In genomic region chr12:15608406-15608805, GRCh38 we compare ENCODE assay signal across 35 cellular contexts.
DNase-seq lines count a peak whose midpoint lies in the region; FAIRE-seq and TF ChIP-seq lines count a peak whose summit lies in the region.
"Had no signal": no experiment of that assay in that cellular context is flagged by ENCODE, and none has a peak within 500 bp of the region (broad histone marks: within the 10 kb centered on the region; RNA-seq: fewer than 3 reads in every experiment).

No MANE protein-coding gene starts in this region.

- H3K4me2 ChIP-seq in Loucy (ENCODE audit: low read depth, low read length, poor library complexity, severe bottlenecking): no peak overlapping the region
- H3K4me2 ChIP-seq: A549; BLaER1; BLaER1 treated with 17β-estradiol and CSF1 and Interleukin-3, amounts not matched to agents 10 nM and 100 nM had no signal

- 0 out of 2 replicates have a peak overlapping the region, but pooled peaks have one; percentile 10 for H2AFZ ChIP-seq in Loucy (ENCODE audit: low read length)

- TF ChIP-seq CTCF in Loucy (conservative IDR thresholded peaks at IDR 0.05; ENCODE audit: low read length): no peak
- TF ChIP-seq CTCF in prostate gland (IDR thresholded peaks at IDR 0.05): no peak

- H3K4me3 Mint-ChIP-seq in activated T-helper 1 cell treated with anti-CD3 and anti-CD28 coated beads, Interleukin-12 subunit alpha, Interleukin-12 subunit beta, Interleukin-2, Interleukin-4 antibody, amounts not matched to agents 30 ng/mL and 10 ng/mL and 1 ng/mL, durations not matched to agents 14 hours and 24 hours and 36 hours: no peak overlapping the region
- H3K4me3 Mint-ChIP-seq: B cell; CD14-positive monocyte; CD4-positive, alpha-beta memory T cell; CD4-positive, alpha-beta T cell; CD4-positive, CD25-positive, alpha-beta regulatory T cell; CD8-positive, alpha-beta memory T cell; CD8-positive, alpha-beta T cell had no signal

- H3K36me3 ChIP-seq in Loucy (ENCODE audit: insufficient read depth, low read length) (no peaks in the 10 kb centered on the region), SJCRH30 (no peaks in the 10 kb centered on the region), prostate gland (no peaks in the 10 kb centered on the region)
- H3K36me3 ChIP-seq: BE2C; BLaER1; BLaER1 treated with 17β-estradiol and CSF1 and Interleukin-3, amounts not matched to agents 10 nM and 100 nM had no signal

- H3K4me1 ChIP-seq in Loucy (ENCODE audit: insufficient read depth, low read length, poor library complexity, severe bottlenecking) (no peaks in the 10 kb centered on the region), SJCRH30 (peaks cover 25% of the 10 kb centered on the region), prostate gland (replicated peaks) (no peaks in the 10 kb centered on the region)
- H3K4me1 ChIP-seq: A549, BE2C, Caco-2 had no signal

- H3K27ac Mint-ChIP-seq in activated T-helper 1 cell treated with anti-CD3 and anti-CD28 coated beads, Interleukin-12 subunit alpha, Interleukin-12 subunit beta, Interleukin-2, Interleukin-4 antibody, amounts not matched to agents 30 ng/mL and 10 ng/mL and 1 ng/mL, durations not matched to agents 14 hours and 24 hours and 36 hours: no peak overlapping the region
- H3K27ac Mint-ChIP-seq: B cell; CD14-positive monocyte; CD4-positive, alpha-beta memory T cell; CD4-positive, alpha-beta T cell; CD4-positive, CD25-positive, alpha-beta regulatory T cell; CD8-positive, alpha-beta memory T cell; CD8-positive, alpha-beta T cell had no signal

- H3K36me3 Mint-ChIP-seq in activated T-helper 1 cell treated with anti-CD3 and anti-CD28 coated beads, Interleukin-12 subunit alpha, Interleukin-12 subunit beta, Interleukin-2, Interleukin-4 antibody, amounts not matched to agents 30 ng/mL and 10 ng/mL and 1 ng/mL, durations not matched to agents 14 hours and 24 hours and 36 hours (ENCODE audit: low read depth): no peaks in the 10 kb centered on the region
- H3K36me3 Mint-ChIP-seq: CD14-positive monocyte; CD4-positive, alpha-beta memory T cell; CD4-positive, CD25-positive, alpha-beta regulatory T cell; CD8-positive, alpha-beta T cell had no signal

- H3K79me2 ChIP-seq in Loucy (ENCODE audit: insufficient read depth, low read length): no peaks in the 10 kb centered on the region

- H3K27me3 Mint-ChIP-seq in activated T-helper 1 cell treated with anti-CD3 and anti-CD28 coated beads, Interleukin-12 subunit alpha, Interleukin-12 subunit beta, Interleukin-2, Interleukin-4 antibody, amounts not matched to agents 30 ng/mL and 10 ng/mL and 1 ng/mL, durations not matched to agents 14 hours and 24 hours and 36 hours (ENCODE audit: insufficient read depth): no peaks in the 10 kb centered on the region
- H3K27me3 Mint-ChIP-seq: CD4-positive, alpha-beta T cell; CD4-positive, CD25-positive, alpha-beta regulatory T cell had no signal

- 57% methylated on average over 1 of the region's 1 CpG for WGBS in prostate gland

- no peak overlapping the region for H3K9ac ChIP-seq in Loucy (ENCODE audit: low read depth, low read length, poor library complexity, severe bottlenecking)
- H3K9ac ChIP-seq: BLaER1; BLaER1 treated with 17β-estradiol and CSF1 and Interleukin-3, amounts not matched to agents 10 nM and 100 nM had no signal

- no peak for TF ChIP-seq POLR2A in prostate gland (IDR thresholded peaks at IDR 0.05)

- H3K27ac ChIP-seq in SJCRH30: peak overlapping the region; percentile 39; the same call in 1 of the 2 replicates
- H3K27ac ChIP-seq in prostate gland: no peak overlapping the region
- H3K27ac ChIP-seq: 22Rv1; A549; BLaER1; BLaER1 treated with 17β-estradiol and CSF1 and Interleukin-3, amounts not matched to agents 10 nM and 100 nM; C4-2B had no signal

- H3F3A ChIP-seq in Loucy (ENCODE audit: low read depth): no peaks in the 10 kb centered on the region

- H3K9me3 Mint-ChIP-seq in activated T-helper 1 cell treated with anti-CD3 and anti-CD28 coated beads, Interleukin-12 subunit alpha, Interleukin-12 subunit beta, Interleukin-2, Interleukin-4 antibody, amounts not matched to agents 30 ng/mL and 10 ng/mL and 1 ng/mL, durations not matched to agents 14 hours and 24 hours and 36 hours: peaks cover 4% of the 10 kb centered on the region

- no peaks in the 10 kb centered on the region for H3K4me1 Mint-ChIP-seq in activated T-helper 1 cell treated with anti-CD3 and anti-CD28 coated beads, Interleukin-12 subunit alpha, Interleukin-12 subunit beta, Interleukin-2, Interleukin-4 antibody, amounts not matched to agents 30 ng/mL and 10 ng/mL and 1 ng/mL, durations not matched to agents 14 hours and 24 hours and 36 hours (ENCODE audit: low read depth)
- H3K4me1 Mint-ChIP-seq: B cell; CD14-positive monocyte; CD4-positive, alpha-beta memory T cell; CD4-positive, CD25-positive, alpha-beta regulatory T cell; CD8-positive, alpha-beta memory T cell had no signal

- H3K27me3 ChIP-seq in Loucy (ENCODE audit: insufficient read depth, low read length, poor library complexity, severe bottlenecking) (no peaks in the 10 kb centered on the region), SJCRH30 (no peaks in the 10 kb centered on the region), prostate gland (replicated peaks; ENCODE audit: insufficient read depth) (no peaks in the 10 kb centered on the region)
- H3K27me3 ChIP-seq: BE2C; BLaER1; BLaER1 treated with 17β-estradiol and CSF1 and Interleukin-3, amounts not matched to agents 10 nM and 100 nM had no signal

- DNase-seq in SJCRH30 (peak in 1 of 2 experiments; percentile 69), SK-MEL-5 (ENCODE audit: low read depth, low spot score) (peak; percentile 22), foreskin melanocyte (peak; percentile 69), COR-L47 (lab: John Stamatoyannopoulos, UW) (no peak), prostate gland (ENCODE audit: low spot score) (no peak), HTR-8/SVneo (ENCODE audit: insufficient read length, low spot score) (no peak)
- no peak for DNase-seq in activated T-helper 1 cell treated with anti-CD3 and anti-CD28 coated beads, Interleukin-12 subunit alpha, Interleukin-12 subunit beta, Interleukin-2, Interleukin-4 antibody, amounts not matched to agents 30 ng/mL and 10 ng/mL and 1 ng/mL, durations not matched to agents 14 hours and 24 hours and 36 hours (ENCODE audit: low spot score)
- DNase-seq: 8988T; ACHN; AML-193; BE2C; C1 segment of cervical spinal cord; Caco-2; Calu3; CD4-positive, alpha-beta memory T cell; CD4-positive, alpha-beta T cell; CD4-positive, CD25-positive, alpha-beta regulatory T cell; CD8-positive, alpha-beta memory T cell; CD8-positive, alpha-beta T cell; DMS 273 treated with DMSO at 0.1 percent for 48 hours; DMS153; DMS53; DMS79; DMS79 treated with DMSO at 0.1 percent for 48 hours; DND-41; EL had no signal

- no peaks in the 10 kb centered on the region for H3K9me2 ChIP-seq in Loucy (replicated peaks; ENCODE audit: low read depth, low read length)

- no peaks in the 10 kb centered on the region for H4K20me1 ChIP-seq in Loucy (ENCODE audit: insufficient read depth, low read length, poor library complexity, severe bottlenecking)
- H4K20me1 ChIP-seq: BLaER1; BLaER1 treated with 17β-estradiol and CSF1 and Interleukin-3, amounts not matched to agents 10 nM and 100 nM had no signal

- H3K4me3 ChIP-seq in Loucy (ENCODE audit: low read length, poor library complexity, severe bottlenecking) (no peak overlapping the region), SJCRH30 (no peak overlapping the region), prostate gland (no peak overlapping the region)
- H3K4me3 ChIP-seq: A549; BLaER1; BLaER1 treated with 17β-estradiol and CSF1 and Interleukin-3, amounts not matched to agents 10 nM and 100 nM had no signal

- H3K9me3 ChIP-seq in Loucy (ENCODE audit: insufficient read depth, low read depth, low read length): no peaks in the 10 kb centered on the region; the same call in 1 of the 2 replicates
- H3K9me3 ChIP-seq in SJCRH30 (replicated peaks): peaks cover 8% of the 10 kb centered on the region; the same call in 1 of the 2 replicates
- no peaks in the 10 kb centered on the region for H3K9me3 ChIP-seq in prostate gland
- H3K9me3 ChIP-seq: BE2C had no signal

- in situ Hi-C loops in SK-MEL-5 (cut with HindIII; ENCODE audit: low pct_unique_long_range_greater_than_20kb, low sequenced_read_pairs): no loop called here

- intact Hi-C loops in activated T-helper 1 cell treated with anti-CD3 and anti-CD28 coated beads, Interleukin-12 subunit alpha, Interleukin-12 subunit beta, Interleukin-2, Interleukin-4 antibody, amounts not matched to agents 30 ng/mL and 10 ng/mL and 1 ng/mL, durations not matched to agents 14 hours and 24 hours and 36 hours (cut with micrococcal nuclease): no loop called here
- intact Hi-C loops in prostate gland (cut with DNase I): no loop called here

- FAIRE-seq in HTR-8/SVneo (lab: Jason Lieb, UNC): no peak
- FAIRE-seq: A549, D721Med had no signal

Comparison
In these comparisons a context has a peak if more than half of its experiments do, and no peak if none do; other contexts are left out.
1. DNase-seq: peak in SK-MEL-5 (single experiment) and foreskin melanocyte (single experiment); none in activated T-helper 1 cell treated with anti-CD3 and anti-CD28 coated beads, Interleukin-12 subunit alpha, Interleukin-12 subunit beta, Interleukin-2, Interleukin-4 antibody, amounts not matched to agents 30 ng/mL and 10 ng/mL and 1 ng/mL, durations not matched to agents 14 hours and 24 hours and 36 hours (single experiment), COR-L47 (single experiment), prostate gland (single experiment) and HTR-8/SVneo (single experiment).